In the genomic region with DNA sequence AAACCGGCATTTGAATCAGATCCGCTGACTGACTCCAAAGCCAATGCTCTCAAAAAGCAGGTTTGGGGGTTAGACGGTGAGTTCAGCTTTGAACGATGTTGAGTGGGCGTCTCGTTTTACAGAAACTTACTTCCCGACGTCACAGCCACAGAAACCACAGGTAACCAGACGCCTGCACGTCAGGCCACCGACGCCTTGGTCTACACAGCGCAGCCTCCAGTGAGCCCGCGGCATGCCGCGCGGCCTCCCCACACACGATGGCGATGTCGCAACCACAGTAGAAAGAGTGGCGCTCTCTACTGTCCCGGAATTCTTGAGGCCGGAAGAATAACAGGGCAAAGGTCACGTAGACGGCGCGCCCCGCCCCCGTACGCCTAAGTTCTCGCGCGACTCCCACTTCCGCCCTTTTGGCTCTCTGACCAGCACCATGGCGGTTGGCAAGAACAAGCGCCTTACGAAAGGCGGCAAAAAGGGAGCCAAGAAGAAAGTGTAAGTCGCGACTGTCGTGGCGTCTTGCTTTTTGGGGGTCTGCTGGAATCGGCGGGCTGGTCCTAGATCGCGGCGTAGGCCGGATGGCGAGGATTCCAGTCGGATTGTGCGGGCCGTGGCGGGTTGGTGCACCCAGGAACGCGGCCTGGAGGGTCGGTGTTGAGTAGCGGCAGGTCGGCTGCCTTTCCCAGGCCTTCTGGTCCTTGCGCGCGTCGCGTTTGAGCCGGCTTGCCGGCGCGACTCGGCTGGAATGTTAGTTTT, we compare ENCODE assay signal across 1 cellular context.
TF ChIP-seq lines count a peak whose summit lies in the region.

Gene RPS3A, plus strand, starts transcription at position 403 of the 750 bp plus-strand sequence. Its CDS starts 25 bp downstream, at position 428.

TF ChIP-seq in K562, 482 proteins besides CTCF, POLR2A, EP300 and RAD21 (continued from another document and continues in another):
- TF ChIP-seq, protein P1, sequence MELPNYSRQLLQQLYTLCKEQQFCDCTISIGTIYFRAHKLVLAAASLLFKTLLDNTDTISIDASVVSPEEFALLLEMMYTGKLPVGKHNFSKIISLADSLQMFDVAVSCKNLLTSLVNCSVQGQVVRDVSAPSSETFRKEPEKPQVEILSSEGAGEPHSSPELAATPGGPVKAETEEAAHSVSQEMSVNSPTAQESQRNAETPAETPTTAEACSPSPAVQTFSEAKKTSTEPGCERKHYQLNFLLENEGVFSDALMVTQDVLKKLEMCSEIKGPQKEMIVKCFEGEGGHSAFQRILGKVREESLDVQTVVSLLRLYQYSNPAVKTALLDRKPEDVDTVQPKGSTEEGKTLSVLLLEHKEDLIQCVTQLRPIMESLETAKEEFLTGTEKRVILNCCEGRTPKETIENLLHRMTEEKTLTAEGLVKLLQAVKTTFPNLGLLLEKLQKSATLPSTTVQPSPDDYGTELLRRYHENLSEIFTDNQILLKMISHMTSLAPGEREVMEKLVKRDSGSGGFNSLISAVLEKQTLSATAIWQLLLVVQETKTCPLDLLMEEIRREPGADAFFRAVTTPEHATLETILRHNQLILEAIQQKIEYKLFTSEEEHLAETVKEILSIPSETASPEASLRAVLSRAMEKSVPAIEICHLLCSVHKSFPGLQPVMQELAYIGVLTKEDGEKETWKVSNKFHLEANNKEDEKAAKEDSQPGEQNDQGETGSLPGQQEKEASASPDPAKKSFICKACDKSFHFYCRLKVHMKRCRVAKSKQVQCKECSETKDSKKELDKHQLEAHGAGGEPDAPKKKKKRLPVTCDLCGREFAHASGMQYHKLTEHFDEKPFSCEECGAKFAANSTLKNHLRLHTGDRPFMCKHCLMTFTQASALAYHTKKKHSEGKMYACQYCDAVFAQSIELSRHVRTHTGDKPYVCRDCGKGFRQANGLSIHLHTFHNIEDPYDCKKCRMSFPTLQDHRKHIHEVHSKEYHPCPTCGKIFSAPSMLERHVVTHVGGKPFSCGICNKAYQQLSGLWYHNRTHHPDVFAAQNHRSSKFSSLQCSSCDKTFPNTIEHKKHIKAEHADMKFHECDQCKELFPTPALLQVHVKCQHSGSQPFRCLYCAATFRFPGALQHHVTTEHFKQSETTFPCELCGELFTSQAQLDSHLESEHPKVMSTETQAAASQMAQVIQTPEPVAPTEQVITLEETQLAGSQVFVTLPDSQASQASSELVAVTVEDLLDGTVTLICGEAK (IDR thresholded peaks at IDR 0.05), result peak; percentile 95
- TF ChIP-seq, protein P1 (CRISPR knock-in tag; IDR thresholded peaks at IDR 0.05), result peak; percentile 56
- TF ChIP-seq TBL1XR1 (IDR thresholded peaks at IDR 0.05; ENCODE audit: low read length in 2 of 2) (peak; percentile 76 to 77; a peak in 3 of 4 replicates), ZNF165 (CRISPR knock-in tag; IDR thresholded peaks at IDR 0.05; ENCODE audit: borderline replicate concordance) (no peak), ZSCAN32 (CRISPR knock-in tag; IDR thresholded peaks at IDR 0.05) (no peak), SIX5 (IDR thresholded peaks at IDR 0.05; ENCODE audit: borderline replicate concordance in 1 of 2, insufficient read depth in 1 of 2, low read depth in 1 of 2, low read length in 2 of 2) (peak; percentile 9 to 40; a peak in 1 of 4 replicates), NR3C1 (CRISPR knock-in tag; IDR thresholded peaks at IDR 0.05) (no peak), SMAD3 (CRISPR knock-in tag; conservative IDR thresholded peaks at IDR 0.05) (no peak), CC2D1A (IDR thresholded peaks at IDR 0.05) (peak; percentile 81), ZBTB34 (CRISPR knock-in tag; IDR thresholded peaks at IDR 0.05) (no peak), BRD4 (IDR thresholded peaks at IDR 0.05) (peak; percentile 98), SIN3B (IDR thresholded peaks at IDR 0.05; ENCODE audit: low read depth) (peak; percentile 77), SNRNP70 (optimal IDR thresholded peaks at IDR 0.05; ENCODE audit: low read depth, low read length) (no peak), NFE2 (IDR thresholded peaks at IDR 0.05; ENCODE audit: low read depth) (no peak), XRCC5 (IDR thresholded peaks at IDR 0.05; ENCODE audit: low read depth, low read length) (peak; percentile 96), MEF2A (IDR thresholded peaks at IDR 0.05; ENCODE audit: control insufficient read depth, low read depth, low read length) (0 out of 2 replicates have a peak, but pooled peaks have one; percentile 45), ATF1 (CRISPR knock-in tag; IDR thresholded peaks at IDR 0.05) (peak; percentile 3; the same call in 1 of the 2 replicates), ATF1 (tag; IDR thresholded peaks at IDR 0.05) (peak; percentile 93), KDM1A (IDR thresholded peaks at IDR 0.05) (no peak), EHMT2 (IDR thresholded peaks at IDR 0.05) (peak; percentile 55)
- TF ChIP-seq, protein P2, sequence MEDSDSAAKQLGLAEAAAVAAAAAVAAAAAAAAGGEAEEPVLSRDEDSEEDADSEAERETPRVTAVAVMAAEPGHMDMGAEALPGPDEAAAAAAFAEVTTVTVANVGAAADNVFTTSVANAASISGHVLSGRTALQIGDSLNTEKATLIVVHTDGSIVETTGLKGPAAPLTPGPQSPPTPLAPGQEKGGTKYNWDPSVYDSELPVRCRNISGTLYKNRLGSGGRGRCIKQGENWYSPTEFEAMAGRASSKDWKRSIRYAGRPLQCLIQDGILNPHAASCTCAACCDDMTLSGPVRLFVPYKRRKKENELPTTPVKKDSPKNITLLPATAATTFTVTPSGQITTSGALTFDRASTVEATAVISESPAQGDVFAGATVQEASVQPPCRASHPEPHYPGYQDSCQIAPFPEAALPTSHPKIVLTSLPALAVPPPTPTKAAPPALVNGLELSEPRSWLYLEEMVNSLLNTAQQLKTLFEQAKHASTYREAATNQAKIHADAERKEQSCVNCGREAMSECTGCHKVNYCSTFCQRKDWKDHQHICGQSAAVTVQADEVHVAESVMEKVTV (CRISPR knock-in tag; IDR thresholded peaks at IDR 0.05), result no peak
- TF ChIP-seq, protein P3, sequence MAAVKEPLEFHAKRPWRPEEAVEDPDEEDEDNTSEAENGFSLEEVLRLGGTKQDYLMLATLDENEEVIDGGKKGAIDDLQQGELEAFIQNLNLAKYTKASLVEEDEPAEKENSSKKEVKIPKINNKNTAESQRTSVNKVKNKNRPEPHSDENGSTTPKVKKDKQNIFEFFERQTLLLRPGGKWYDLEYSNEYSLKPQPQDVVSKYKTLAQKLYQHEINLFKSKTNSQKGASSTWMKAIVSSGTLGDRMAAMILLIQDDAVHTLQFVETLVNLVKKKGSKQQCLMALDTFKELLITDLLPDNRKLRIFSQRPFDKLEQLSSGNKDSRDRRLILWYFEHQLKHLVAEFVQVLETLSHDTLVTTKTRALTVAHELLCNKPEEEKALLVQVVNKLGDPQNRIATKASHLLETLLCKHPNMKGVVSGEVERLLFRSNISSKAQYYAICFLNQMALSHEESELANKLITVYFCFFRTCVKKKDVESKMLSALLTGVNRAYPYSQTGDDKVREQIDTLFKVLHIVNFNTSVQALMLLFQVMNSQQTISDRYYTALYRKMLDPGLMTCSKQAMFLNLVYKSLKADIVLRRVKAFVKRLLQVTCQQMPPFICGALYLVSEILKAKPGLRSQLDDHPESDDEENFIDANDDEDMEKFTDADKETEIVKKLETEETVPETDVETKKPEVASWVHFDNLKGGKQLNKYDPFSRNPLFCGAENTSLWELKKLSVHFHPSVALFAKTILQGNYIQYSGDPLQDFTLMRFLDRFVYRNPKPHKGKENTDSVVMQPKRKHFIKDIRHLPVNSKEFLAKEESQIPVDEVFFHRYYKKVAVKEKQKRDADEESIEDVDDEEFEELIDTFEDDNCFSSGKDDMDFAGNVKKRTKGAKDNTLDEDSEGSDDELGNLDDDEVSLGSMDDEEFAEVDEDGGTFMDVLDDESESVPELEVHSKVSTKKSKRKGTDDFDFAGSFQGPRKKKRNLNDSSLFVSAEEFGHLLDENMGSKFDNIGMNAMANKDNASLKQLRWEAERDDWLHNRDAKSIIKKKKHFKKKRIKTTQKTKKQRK (IDR thresholded peaks at IDR 0.05; ENCODE audit: borderline replicate concordance, low read depth, low read length), result no peak
- TF ChIP-seq, protein P4, sequence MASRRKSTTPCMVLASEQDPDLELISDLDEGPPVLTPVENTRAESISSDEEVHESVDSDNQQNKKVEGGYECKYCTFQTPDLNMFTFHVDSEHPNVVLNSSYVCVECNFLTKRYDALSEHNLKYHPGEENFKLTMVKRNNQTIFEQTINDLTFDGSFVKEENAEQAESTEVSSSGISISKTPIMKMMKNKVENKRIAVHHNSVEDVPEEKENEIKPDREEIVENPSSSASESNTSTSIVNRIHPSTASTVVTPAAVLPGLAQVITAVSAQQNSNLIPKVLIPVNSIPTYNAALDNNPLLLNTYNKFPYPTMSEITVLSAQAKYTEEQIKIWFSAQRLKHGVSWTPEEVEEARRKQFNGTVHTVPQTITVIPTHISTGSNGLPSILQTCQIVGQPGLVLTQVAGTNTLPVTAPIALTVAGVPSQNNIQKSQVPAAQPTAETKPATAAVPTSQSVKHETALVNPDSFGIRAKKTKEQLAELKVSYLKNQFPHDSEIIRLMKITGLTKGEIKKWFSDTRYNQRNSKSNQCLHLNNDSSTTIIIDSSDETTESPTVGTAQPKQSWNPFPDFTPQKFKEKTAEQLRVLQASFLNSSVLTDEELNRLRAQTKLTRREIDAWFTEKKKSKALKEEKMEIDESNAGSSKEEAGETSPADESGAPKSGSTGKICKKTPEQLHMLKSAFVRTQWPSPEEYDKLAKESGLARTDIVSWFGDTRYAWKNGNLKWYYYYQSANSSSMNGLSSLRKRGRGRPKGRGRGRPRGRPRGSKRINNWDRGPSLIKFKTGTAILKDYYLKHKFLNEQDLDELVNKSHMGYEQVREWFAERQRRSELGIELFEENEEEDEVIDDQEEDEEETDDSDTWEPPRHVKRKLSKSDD (conservative IDR thresholded peaks at IDR 0.05; ENCODE audit: low read length), result no peak
- TF ChIP-seq, protein P5, sequence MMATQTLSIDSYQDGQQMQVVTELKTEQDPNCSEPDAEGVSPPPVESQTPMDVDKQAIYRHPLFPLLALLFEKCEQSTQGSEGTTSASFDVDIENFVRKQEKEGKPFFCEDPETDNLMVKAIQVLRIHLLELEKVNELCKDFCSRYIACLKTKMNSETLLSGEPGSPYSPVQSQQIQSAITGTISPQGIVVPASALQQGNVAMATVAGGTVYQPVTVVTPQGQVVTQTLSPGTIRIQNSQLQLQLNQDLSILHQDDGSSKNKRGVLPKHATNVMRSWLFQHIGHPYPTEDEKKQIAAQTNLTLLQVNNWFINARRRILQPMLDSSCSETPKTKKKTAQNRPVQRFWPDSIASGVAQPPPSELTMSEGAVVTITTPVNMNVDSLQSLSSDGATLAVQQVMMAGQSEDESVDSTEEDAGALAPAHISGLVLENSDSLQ (IDR thresholded peaks at IDR 0.05), result peak; percentile 60
